8 cellular contexts compared by ENCODE assay signal in genomic region chr17:76714822-76715461, GRCh38. TPM values are rescaled to one million over a fixed set of nuclear protein-coding genes. Genes with fewer than 3 reads are reported as not detected.
A peak's percentile ranks its signal among the peaks of the same experiment; 100 is the strongest.
DNase-seq lines count a peak whose midpoint lies in the region; ATAC-seq and TF ChIP-seq lines count a peak whose summit lies in the region.

No MANE protein-coding gene starts in this region.

- no peak overlapping the region for H3K4me3 ChIP-seq in astrocyte of the cerebellum (ENCODE audit: low read depth, low read length)

- peaks cover 61% of the 10 kb centered on the region for H3K4me1 Mint-ChIP-seq in HFFc6 (ENCODE audit: low read depth)

- ATAC-seq in HG03342 (IDR thresholded peaks at IDR 0.05; ENCODE audit: unreplicated experiment) (no peak), HG02852 (IDR thresholded peaks at IDR 0.05; ENCODE audit: unreplicated experiment) (no peak)

- peak overlapping the region; percentile 98 for H3K27ac Mint-ChIP-seq in HFFc6

- no peaks in the 10 kb centered on the region for H3K9me3 Mint-ChIP-seq in HFFc6

- TF ChIP-seq CTCF in HFFc6 (IDR thresholded peaks at IDR 0.05) (peak; percentile 96), astrocyte of the cerebellum (IDR thresholded peaks at IDR 0.05; ENCODE audit: low read depth, low read length, missing control alignments) (peak; percentile 85)

- in situ Hi-C loops in astrocyte of the cerebellum (cut with HindIII; ENCODE audit: low sequenced_read_pairs), result no loop called here

- H3K4me3 Mint-ChIP-seq in HFFc6, result peak overlapping the region; percentile 72

- peaks cover 8% of the 10 kb centered on the region for H3K27me3 Mint-ChIP-seq in HFFc6 (ENCODE audit: insufficient read depth)

- DNase-seq in AML-193 (lab: John Stamatoyannopoulos, UW) (peak; percentile 64 to 67), HFFc6 (peak; percentile 50), T1000 (lab: John Stamatoyannopoulos, UW) (peak; percentile 25), astrocyte of the cerebellum (ENCODE audit: low read depth) (no peak), inferior parietal cortex (ENCODE audit: extremely low spot score) (peak; percentile 86)
- peak; percentile 62 to 75 (median 68) for DNase-seq in stimulated activated CD4-positive, alpha-beta T cell treated with anti-CD3 and anti-CD28 coated beads, Interleukin-1b, Interleukin-23, amount 100 ng/mL, for 24 hours (ENCODE audit: low read depth in 4 of 4, low spot score in 1 of 4)

- H3K36me3 Mint-ChIP-seq in HFFc6 (ENCODE audit: low read depth), result peaks cover 46% of the 10 kb centered on the region

RNA-seq across cellular contexts. Expression of gene MXRA7, which starts 4.2 kb away (rescaled TPM):
- total RNA-seq in HFFc6 (2021; fragmentation: NEBNext Ultra II Directional; extraction: Animal tissue kit (Norgen Biotek cat#: 25700)), result 100 to 1,000 TPM; 180 to 259 (median 192) TPM

RNA-seq across cellular contexts. Expression of gene JMJD6, which starts 11.5 kb away (rescaled TPM):
- total RNA-seq in HFFc6 (2021; fragmentation: NEBNext Ultra II Directional; extraction: Animal tissue kit (Norgen Biotek cat#: 25700)), result 10 to 100 TPM; 32.9 to 44.3 (median 37.3) TPM

RNA-seq across cellular contexts. Expression of gene METTL23, which starts 11.7 kb away (rescaled TPM):
- total RNA-seq in HFFc6 (2021; fragmentation: NEBNext Ultra II Directional; extraction: Animal tissue kit (Norgen Biotek cat#: 25700)), result 10 to 100 TPM; 30.1 to 32.8 (median 31.1) TPM

RNA-seq across cellular contexts. Expression of gene SRSF2, which starts 22.2 kb away (rescaled TPM):
- total RNA-seq in HFFc6 (2021; fragmentation: NEBNext Ultra II Directional; extraction: Animal tissue kit (Norgen Biotek cat#: 25700)), result 100 to 1,000 TPM; 179 to 220 (median 215) TPM

RNA-seq across cellular contexts. Expression of gene MFSD11, which starts 23.0 kb away (rescaled TPM):
- 10 to 100 TPM; 16.1 to 23.4 (median 20.7) TPM for total RNA-seq in HFFc6 (2021; fragmentation: NEBNext Ultra II Directional; extraction: Animal tissue kit (Norgen Biotek cat#: 25700))
